26 cellular contexts compared by ENCODE assay signal in the genomic region with DNA sequence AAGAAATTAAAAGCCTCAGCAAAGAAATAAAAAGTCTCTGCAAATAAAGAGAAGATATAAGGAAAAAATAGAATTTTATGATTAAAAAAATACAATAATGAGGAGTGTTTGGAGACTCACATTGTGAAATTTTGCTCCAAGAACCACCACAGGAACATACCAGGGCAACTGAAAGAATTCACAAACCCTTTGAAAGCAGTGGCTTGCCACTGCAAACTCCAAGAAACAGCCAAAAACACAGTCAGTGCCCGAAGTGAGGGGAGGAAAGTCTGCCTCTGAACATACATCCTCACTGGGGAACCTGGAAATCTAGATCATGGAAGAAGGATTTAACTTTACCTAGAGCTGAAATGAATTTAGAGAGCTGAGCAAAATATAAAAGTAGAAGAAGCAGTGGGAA. TPM values are rescaled to one million over a fixed set of nuclear protein-coding genes. Genes with fewer than 3 reads are reported as not detected.
"Had no signal": no experiment of that assay in that cellular context is flagged by ENCODE, and none has a peak within 500 bp of the region (broad histone marks: within the 10 kb centered on the region; RNA-seq: fewer than 3 reads in every experiment).

No MANE protein-coding gene starts in this region.

- H3K9me3 Mint-ChIP-seq: activated T-helper 1 cell treated with anti-CD3 and anti-CD28 coated beads, Interleukin-12 subunit alpha, Interleukin-12 subunit beta, Interleukin-2, Interleukin-4 antibody, amounts not matched to agents 30 ng/mL and 10 ng/mL and 1 ng/mL, durations not matched to agents 14 hours and 24 hours and 36 hours; naive thymus-derived CD8-positive, alpha-beta T cell; stimulated activated memory B cell treated with anti-CD40 and anti-IgM and Interleukin-4, amounts not matched to agents 10 μg/mL and 1 μg/mL and 100 μg/mL, for 72 hours; WTC11 had no signal

- H3K9me3 ChIP-seq: body of pancreas, gastroesophageal sphincter, heart left ventricle, sigmoid colon, spleen, testis, upper lobe of right lung had no signal

- H3K4me1 ChIP-seq: gastroesophageal sphincter, parathyroid adenoma, sigmoid colon, spleen, testis, upper lobe of right lung had no signal

- FAIRE-seq: endometrium had no signal

- H3K27ac ChIP-seq: body of pancreas, coronary artery, gastroesophageal sphincter, heart left ventricle, parathyroid adenoma, sigmoid colon, spleen, testis, upper lobe of right lung had no signal

- DNase-seq: activated CD4-positive, alpha-beta T cell treated with anti-CD3 and anti-CD28 coated beads for 36 hours; activated CD4-positive, alpha-beta T cell treated with anti-CD3 and anti-CD28 coated beads, Interleukin-2, amount 50 U/mL, for 48 hours; activated gamma-delta T cell treated with Interleukin-2 at 50 U/mL for 16 hours; activated T-cell treated with anti-CD3 and anti-CD28 coated beads for 4 hours; amygdala; body of pancreas; central memory CD4-positive, alpha-beta T cell; erythroblast; heart left ventricle; left ventricle myocardium superior; naive thymus-derived CD8-positive, alpha-beta T cell; sigmoid colon; spleen; stimulated activated CD4-positive, alpha-beta T cell treated with anti-CD3 and anti-CD28 coated beads, Interleukin-4, amount 100 ng/mL, for 4 hours; SW 1271; T-helper 2 cell; testis; upper lobe of right lung had no signal

- H3K27ac Mint-ChIP-seq: activated CD4-positive, alpha-beta T cell treated with anti-CD3 and anti-CD28 coated beads for 36 hours; activated naive CD8-positive, alpha-beta T cell; activated T-helper 1 cell treated with anti-CD3 and anti-CD28 coated beads, Interleukin-12 subunit alpha, Interleukin-12 subunit beta, Interleukin-2, Interleukin-4 antibody, amounts not matched to agents 30 ng/mL and 10 ng/mL and 1 ng/mL, durations not matched to agents 14 hours and 24 hours and 36 hours; naive thymus-derived CD8-positive, alpha-beta T cell; stimulated activated memory B cell treated with anti-CD40 and anti-IgM and Interleukin-4, amounts not matched to agents 10 μg/mL and 1 μg/mL and 100 μg/mL, for 72 hours; WTC11 had no signal

- H3K36me3 ChIP-seq: gastroesophageal sphincter, heart left ventricle, sigmoid colon, spleen, upper lobe of right lung had no signal

- H3K27me3 ChIP-seq: body of pancreas, gastroesophageal sphincter, heart left ventricle, testis, upper lobe of right lung had no signal

- H3K4me3 Mint-ChIP-seq: activated CD4-positive, alpha-beta T cell treated with anti-CD3 and anti-CD28 coated beads for 36 hours; activated naive CD8-positive, alpha-beta T cell; activated T-helper 1 cell treated with anti-CD3 and anti-CD28 coated beads, Interleukin-12 subunit alpha, Interleukin-12 subunit beta, Interleukin-2, Interleukin-4 antibody, amounts not matched to agents 30 ng/mL and 10 ng/mL and 1 ng/mL, durations not matched to agents 14 hours and 24 hours and 36 hours; naive thymus-derived CD8-positive, alpha-beta T cell; stimulated activated memory B cell treated with anti-CD40 and anti-IgM and Interleukin-4, amounts not matched to agents 10 μg/mL and 1 μg/mL and 100 μg/mL, for 72 hours; WTC11 had no signal

- H2AFZ ChIP-seq: parathyroid adenoma had no signal

- H3K4me1 Mint-ChIP-seq: activated CD4-positive, alpha-beta T cell treated with anti-CD3 and anti-CD28 coated beads for 36 hours; naive thymus-derived CD8-positive, alpha-beta T cell; stimulated activated memory B cell treated with anti-CD40 and anti-IgM and Interleukin-4, amounts not matched to agents 10 μg/mL and 1 μg/mL and 100 μg/mL, for 72 hours had no signal

- H3K9ac ChIP-seq: parathyroid adenoma had no signal

- H3K79me2 ChIP-seq: parathyroid adenoma had no signal

- H3K4me3 ChIP-seq: body of pancreas, coronary artery, gastroesophageal sphincter, heart left ventricle, sigmoid colon, spleen, testis, upper lobe of right lung had no signal

- H3K36me3 Mint-ChIP-seq: activated naive CD8-positive, alpha-beta T cell; naive thymus-derived CD8-positive, alpha-beta T cell; stimulated activated memory B cell treated with anti-CD40 and anti-IgM and Interleukin-4, amounts not matched to agents 10 μg/mL and 1 μg/mL and 100 μg/mL, for 72 hours; WTC11 had no signal

RNA-seq across cellular contexts. Expression of a gene that starts 33.1 kb away (rescaled TPM):
- total RNA-seq: activated T-helper 1 cell treated with anti-CD3 and anti-CD28 coated beads, Interleukin-12 subunit alpha, Interleukin-12 subunit beta, Interleukin-2, Interleukin-4 antibody, amounts not matched to agents 30 ng/mL and 10 ng/mL and 1 ng/mL, durations not matched to agents 14 hours and 24 hours and 36 hours; naive thymus-derived CD8-positive, alpha-beta T cell had no signal
